In the genomic region with DNA sequence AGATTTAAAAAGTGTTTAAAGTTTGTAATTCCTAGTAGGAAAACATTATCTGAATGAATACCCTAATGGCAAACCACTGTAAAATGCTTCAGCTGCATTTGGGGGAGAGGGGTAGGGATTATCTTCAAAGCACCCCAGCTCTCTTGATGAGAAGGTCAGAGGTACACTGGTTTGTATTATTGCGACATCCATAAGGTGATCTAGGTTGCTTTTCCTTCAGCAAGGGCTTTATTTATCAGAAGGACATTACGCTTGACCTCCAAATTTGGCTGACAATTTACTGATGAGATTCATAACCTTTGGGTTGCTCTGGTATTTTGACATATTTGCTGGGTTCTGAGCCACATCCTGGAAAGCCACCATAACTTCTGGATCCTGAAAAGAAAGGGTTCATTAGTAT, we compare ENCODE assay signal across 9 cellular contexts. TPM values are rescaled to one million over a fixed set of nuclear protein-coding genes. Genes with fewer than 3 reads are reported as not detected.
DNase-seq lines count a peak whose midpoint lies in the region; ATAC-seq, FAIRE-seq and TF ChIP-seq lines count a peak whose summit lies in the region.
"Not testable (repeated sequence)": the region's sequence is repeated elsewhere in the genome, so short reads cannot be mapped to it uniquely, and the experiment has no call there.
"Had no signal": no experiment of that assay in that cellular context is flagged by ENCODE, and none has a peak within 500 bp of the region (broad histone marks: within the 10 kb centered on the region; RNA-seq: fewer than 3 reads in every experiment).

No MANE protein-coding gene starts in this region.

- in situ Hi-C loops in K562 (cut with MboI), result not testable (repeated sequence)

- not testable (repeated sequence) for FAIRE-seq in K562 (lab: Jason Lieb, UNC)

- not testable (repeated sequence) for TF ChIP-seq RAD21 in K562 (CRISPR knock-in tag; conservative IDR thresholded peaks at IDR 0.05 in 1 of 2, IDR thresholded peaks at IDR 0.05 in 1 of 2)

- intact Hi-C loops in A673 (cut with micrococcal nuclease; ENCODE audit: unreplicated experiment); K562 (cut with micrococcal nuclease): not testable (repeated sequence)

- H3K27me3 ChIP-seq in A673 (replicated peaks; ENCODE audit: insufficient read depth, low read depth, low read length, poor library complexity); HUES64 (ENCODE audit: insufficient read depth, low read length); K562 (ENCODE audit: control insufficient read depth in 2 of 2, insufficient read depth in 2 of 2, low read length in 2 of 2): not testable (repeated sequence)

- BruUV-seq in A673 (replicated peaks; lab: Mats Ljungman, UMichigan) (TSS peak; percentile 91), K562 (replicated peaks; lab: Mats Ljungman, UMichigan) (TSS peak; percentile 78)

- H3K4me3 ChIP-seq in A673 (ENCODE audit: low read depth, low read length, poor library complexity, severe bottlenecking); HUES64 (ENCODE audit: low read length); K562: not testable (repeated sequence)

- peak overlapping the region; percentile 74 for H3K9ac ChIP-seq in HUES64 (ENCODE audit: low read depth, low read length)
- H3K9ac ChIP-seq in K562 (ENCODE audit: insufficient read depth in 1 of 2, low read depth in 2 of 2, low read length in 2 of 2), result not testable (repeated sequence)

- H3K9me1 ChIP-seq in K562 (ENCODE audit: control insufficient read depth, insufficient read depth, low read length), result not testable (repeated sequence)

- H4K20me1 ChIP-seq in K562 (replicated peaks; ENCODE audit: control insufficient read depth, insufficient read depth, low read length), result not testable (repeated sequence)

- H2AFZ ChIP-seq in K562 (ENCODE audit: low read depth, low read length), result not testable (repeated sequence)

- POLR2A ChIA-PET in A673 (lab: Charles Lee; ENCODE audit: low non-redundant PET); K562 (lab: Yijun Ruan, JAX): not testable (repeated sequence)

- ATAC-seq in K562, result not testable (repeated sequence)
- ATAC-seq in left lobe of liver, result peak; percentile 12

- H3K4me1 ChIP-seq in A673 (ENCODE audit: insufficient read depth, low read length, poor library complexity, severe bottlenecking), result peaks cover 46% of the 10 kb centered on the region
- H3K4me1 ChIP-seq in HUES64 (ENCODE audit: insufficient read depth, low read length), result peaks cover 15% of the 10 kb centered on the region
- H3K4me1 ChIP-seq in K562 (replicated peaks in 1 of 2; ENCODE audit: control insufficient read depth in 2 of 2, insufficient read depth in 2 of 2, low read length in 2 of 2), result not testable (repeated sequence)

- 97% methylated on average over 2 of the region's 2 CpGs for WGBS in HUES64
- 91% methylated on average over 2 of the region's 2 CpGs for WGBS in K562 (ENCODE audit: insufficient coverage, low coverage, missing lambda C conversion rate)

- not testable (repeated sequence) for DNase-seq in A673 (ENCODE audit: low spot score); K562 (ENCODE audit: extremely low read depth in 1 of 4, low spot score in 3 of 4); left lobe of liver (ENCODE audit: low spot score)

- CTCF ChIA-PET in A673 (lab: Charles Lee); K562 (lab: Yijun Ruan, JAX; ENCODE audit: low intra/inter-chr PET ratio): not testable (repeated sequence)

- not testable (repeated sequence) for H3K27ac ChIP-seq in A673 (ENCODE audit: low read depth, low read length, poor library complexity, severe bottlenecking); K562 (ENCODE audit: extremely low read depth, low read depth, low read length)
- peak overlapping the region; percentile 89 for H3K27ac ChIP-seq in HUES64 (ENCODE audit: low read depth, low read length)

- peaks cover 67% of the 10 kb centered on the region for H3K36me3 ChIP-seq in A673 (ENCODE audit: insufficient read depth, low read length, poor library complexity, severe bottlenecking)
- peaks cover 86% of the 10 kb centered on the region for H3K36me3 ChIP-seq in HUES64 (ENCODE audit: insufficient read depth, low read length)
- peaks cover 58% of the 10 kb centered on the region; the same call in 2 of the 3 replicates for H3K36me3 ChIP-seq in K562 (ENCODE audit: control insufficient read depth, insufficient read depth, low read length)

- not testable (repeated sequence) for H3K79me2 ChIP-seq in K562 (ENCODE audit: control insufficient read depth, insufficient read depth, low read length)

- not testable (repeated sequence) for TF ChIP-seq POLR2A in K562 (conservative IDR thresholded peaks at IDR 0.05)

- not testable (repeated sequence) for TF ChIP-seq EP300 in K562 (IDR thresholded peaks at IDR 0.05; ENCODE audit: low read length)

- H3K9me3 ChIP-seq in A673 (ENCODE audit: low read depth, low read length, poor library complexity, severe bottlenecking); HUES64 (ENCODE audit: insufficient read depth, low read depth, low read length); K562 (replicated peaks; ENCODE audit: control insufficient read depth, insufficient read depth, low read depth, low read length): not testable (repeated sequence)

- H3K4me2 ChIP-seq in K562 (ENCODE audit: insufficient read depth, low read length), result not testable (repeated sequence)

- not testable (repeated sequence) for TF ChIP-seq CTCF in A673 (conservative IDR thresholded peaks at IDR 0.05; ENCODE audit: low read depth, low read length); K562 (IDR thresholded peaks at IDR 0.05 in 2 of 3, conservative IDR thresholded peaks at IDR 0.05 in 1 of 3; ENCODE audit: insufficient read depth in 2 of 3, low read depth in 1 of 3, low read length in 3 of 3)

RNA-seq across cellular contexts. Expression of a gene that starts 7.1 kb away (rescaled TPM):
- 42.7 and 51.6 TPM in 2 replicates for total RNA-seq in A673 (2021)
- 29.0 TPM for polyA plus RNA-seq in HUES64 (2013, experiment 1 of 2)
- 23.7 TPM for polyA plus RNA-seq in HUES64 (2013, experiment 2 of 2)
- 33.1 and 56.2 TPM in 2 replicates for total RNA-seq in K562 (2011; cell fraction: chromatin; rRNA removed; ENCODE audit: low replicate concordance)
- total RNA-seq in K562 (2011; cell fraction: nucleolus; rRNA removed), result 26.7 and 32.1 TPM in 2 replicates
- total RNA-seq in K562 (2011; cell fraction: nucleoplasm; rRNA removed), result 48.7 and 57.9 TPM in 2 replicates
- 32.5 and 32.6 TPM in 2 replicates for total RNA-seq in K562 (2014; rRNA removed)
- 56.2 and 61.0 TPM in 2 replicates for total RNA-seq in K562 (2014; rRNA removed; fragmentation: Illumina TruSeq; extraction: Trizol)
- 35.0 and 38.4 TPM in 2 replicates for total RNA-seq in K562 (2015; rRNA removed; fragmentation: Illumina TruSeq; extraction: Trizol)
- 50.2 and 54.5 TPM in 2 replicates for total RNA-seq in K562 (2021)
- 77.1 and 96.8 TPM in 2 replicates for polyA plus RNA-seq in K562 (2011; rRNA removed)
- 25.4 and 41.7 TPM in 2 replicates for polyA plus RNA-seq in K562 (2011; cell fraction: cytosol; rRNA removed)
- polyA plus RNA-seq in K562 (2011; cell fraction: nucleus; rRNA removed), result 34.4 and 42.8 TPM in 2 replicates
- 31.8 and 34.9 TPM in 2 replicates for polyA plus RNA-seq in K562 (2012)
- 63.2 and 65.3 TPM in 2 replicates for polyA plus RNA-seq in K562 (2014; fragmentation: Illumina TruSeq; extraction: Trizol)
- polyA plus RNA-seq in K562 (2014; fragmentation: Nextera tagmentation; extraction: Ambion mirVana), result 100 to 1,000 TPM; 104 to 136 TPM
- polyA plus RNA-seq in K562 (2014; rRNA removed), result 43.1 and 46.5 TPM in 2 replicates
- polyA minus RNA-seq in K562 (2011; rRNA and poly(A)+ RNA removed), result 65.1 and 70.1 TPM in 2 replicates
- polyA minus RNA-seq in K562 (2011; cell fraction: cytosol; rRNA and poly(A)+ RNA removed), result 15.8 and 24.7 TPM in 2 replicates
- polyA minus RNA-seq in K562 (2011; cell fraction: nucleus; rRNA and poly(A)+ RNA removed), result 12.5 and 19.4 TPM in 2 replicates
- 13.6 TPM for total RNA-seq in left lobe of liver

RNA-seq across cellular contexts. Expression of a gene that starts 30.1 kb away (rescaled TPM):
- total RNA-seq in A673 (2021) (337 and 365 TPM in 2 replicates), K562 (2014; rRNA removed) (178 and 255 TPM in 2 replicates), K562 (2014; rRNA removed; fragmentation: Illumina TruSeq; extraction: Trizol) (247 and 287 TPM in 2 replicates), K562 (2015; rRNA removed; fragmentation: Illumina TruSeq; extraction: Trizol) (306 and 311 TPM in 2 replicates), K562 (2021) (172 and 195 TPM in 2 replicates), left lobe of liver (128 TPM)
- polyA plus RNA-seq in HUES64 (2013, experiment 1 of 2), result 202 TPM
- polyA plus RNA-seq in HUES64 (2013, experiment 2 of 2), result 236 TPM
- 14.1 and 31.7 TPM in 2 replicates for total RNA-seq in K562 (2011; cell fraction: chromatin; rRNA removed; ENCODE audit: low replicate concordance)
- total RNA-seq in K562 (2011; cell fraction: nucleolus; rRNA removed), result 15.8 and 17.4 TPM in 2 replicates
- 18.7 and 29.5 TPM in 2 replicates for total RNA-seq in K562 (2011; cell fraction: nucleoplasm; rRNA removed)
- polyA plus RNA-seq in K562 (2011; rRNA removed) (149 and 163 TPM in 2 replicates), K562 (2014; fragmentation: Illumina TruSeq; extraction: Trizol) (229 and 236 TPM in 2 replicates), K562 (2014; fragmentation: Nextera tagmentation; extraction: Ambion mirVana) (10 to 100 TPM; 53.6 to 69.7 TPM), K562 (2014; rRNA removed) (133 and 154 TPM in 2 replicates)
- 37.7 and 60.8 TPM in 2 replicates for polyA plus RNA-seq in K562 (2011; cell fraction: cytosol; rRNA removed)
- polyA plus RNA-seq in K562 (2011; cell fraction: nucleus; rRNA removed), result 21.8 and 44.2 TPM in 2 replicates
- polyA plus RNA-seq in K562 (2012), result 266 and 314 TPM in 2 replicates
- polyA minus RNA-seq in K562 (2011; rRNA and poly(A)+ RNA removed), result 192 and 227 TPM in 2 replicates
- 89.3 and 102 TPM in 2 replicates for polyA minus RNA-seq in K562 (2011; cell fraction: cytosol; rRNA and poly(A)+ RNA removed)
- polyA minus RNA-seq in K562 (2011; cell fraction: nucleus; rRNA and poly(A)+ RNA removed), result 9.3 and 23.3 TPM in 2 replicates

RNA-seq across cellular contexts. Expression of a gene that starts 30.7 kb away (rescaled TPM):
- total RNA-seq in A673 (2021) (30.3 and 31.3 TPM in 2 replicates), K562 (2014; rRNA removed) (7.3 and 9.1 TPM in 2 replicates), K562 (2014; rRNA removed; fragmentation: Illumina TruSeq; extraction: Trizol) (15.6 and 16.2 TPM in 2 replicates), K562 (2015; rRNA removed; fragmentation: Illumina TruSeq; extraction: Trizol) (12.2 and 15.4 TPM in 2 replicates), K562 (2021) (18.6 and 22.6 TPM in 2 replicates), left lobe of liver (22.0 TPM)
- 15.8 TPM for polyA plus RNA-seq in HUES64 (2013, experiment 1 of 2)
- 16.1 TPM for polyA plus RNA-seq in HUES64 (2013, experiment 2 of 2)
- 24.6 and 37.7 TPM in 2 replicates for total RNA-seq in K562 (2011; cell fraction: chromatin; rRNA removed; ENCODE audit: low replicate concordance)
- 17.6 and 30.2 TPM in 2 replicates for total RNA-seq in K562 (2011; cell fraction: nucleolus; rRNA removed)
- 24.2 and 36.4 TPM in 2 replicates for total RNA-seq in K562 (2011; cell fraction: nucleoplasm; rRNA removed)
- polyA plus RNA-seq in K562 (2011; rRNA removed) (22.6 and 28.0 TPM in 2 replicates), K562 (2014; fragmentation: Illumina TruSeq; extraction: Trizol) (12.9 and 13.2 TPM in 2 replicates), K562 (2014; fragmentation: Nextera tagmentation; extraction: Ambion mirVana) (10 to 100 TPM; 18.8 to 20.0 TPM), K562 (2014; rRNA removed) (10.7 and 11.9 TPM in 2 replicates)
- 10.7 and 18.7 TPM in 2 replicates for polyA plus RNA-seq in K562 (2011; cell fraction: cytosol; rRNA removed)
- 18.6 and 22.5 TPM in 2 replicates for polyA plus RNA-seq in K562 (2011; cell fraction: nucleus; rRNA removed)
- polyA plus RNA-seq in K562 (2012), result 9.0 and 10.5 TPM in 2 replicates
- polyA minus RNA-seq in K562 (2011; rRNA and poly(A)+ RNA removed), result 41.4 and 41.9 TPM in 2 replicates
- polyA minus RNA-seq in K562 (2011; cell fraction: cytosol; rRNA and poly(A)+ RNA removed), result 18.6 and 23.8 TPM in 2 replicates
- 14.0 and 17.4 TPM in 2 replicates for polyA minus RNA-seq in K562 (2011; cell fraction: nucleus; rRNA and poly(A)+ RNA removed)

RNA-seq across cellular contexts. Expression of a gene that starts 35.6 kb away (rescaled TPM):
- total RNA-seq in A673 (2021) (not detected in 2 replicates), K562 (2014; rRNA removed) (not detected in 2 replicates), K562 (2014; rRNA removed; fragmentation: Illumina TruSeq; extraction: Trizol) (not detected in 2 replicates), K562 (2015; rRNA removed; fragmentation: Illumina TruSeq; extraction: Trizol) (not detected in 2 replicates), K562 (2021) (not detected in 2 replicates), left lobe of liver (not detected)
- not detected for polyA plus RNA-seq in HUES64 (2013, experiment 1 of 2)
- polyA plus RNA-seq in HUES64 (2013, experiment 2 of 2), result not detected
- total RNA-seq in K562 (2011; cell fraction: chromatin; rRNA removed; ENCODE audit: low replicate concordance), result not detected in 2 replicates
- total RNA-seq in K562 (2011; cell fraction: nucleolus; rRNA removed), result not detected in 2 replicates
- total RNA-seq in K562 (2011; cell fraction: nucleoplasm; rRNA removed), result not detected in 2 replicates
- polyA plus RNA-seq in K562 (2011; rRNA removed) (not detected in 2 replicates), K562 (2014; fragmentation: Illumina TruSeq; extraction: Trizol) (not detected in 2 replicates), K562 (2014; fragmentation: Nextera tagmentation; extraction: Ambion mirVana) (under 1 TPM; 0.13 to 0.21 TPM), K562 (2014; rRNA removed) (not detected in 2 replicates)
- not detected in 2 replicates for polyA plus RNA-seq in K562 (2011; cell fraction: cytosol; rRNA removed)
- not detected in 2 replicates for polyA plus RNA-seq in K562 (2011; cell fraction: nucleus; rRNA removed)
- 0.07 and 0.12 TPM in 2 replicates for polyA plus RNA-seq in K562 (2012)
- not detected in 2 replicates for polyA minus RNA-seq in K562 (2011; rRNA and poly(A)+ RNA removed)
- not detected in 2 replicates for polyA minus RNA-seq in K562 (2011; cell fraction: cytosol; rRNA and poly(A)+ RNA removed)
- polyA minus RNA-seq in K562 (2011; cell fraction: nucleus; rRNA and poly(A)+ RNA removed), result not detected in 2 replicates
- total RNA-seq: G401, H4, HFFc6 had no signal
- polyA plus RNA-seq: AG04450, CD14-positive monocyte had no signal
